Comparison of ENCODE assay signal across 1 cellular context in the genomic region with DNA sequence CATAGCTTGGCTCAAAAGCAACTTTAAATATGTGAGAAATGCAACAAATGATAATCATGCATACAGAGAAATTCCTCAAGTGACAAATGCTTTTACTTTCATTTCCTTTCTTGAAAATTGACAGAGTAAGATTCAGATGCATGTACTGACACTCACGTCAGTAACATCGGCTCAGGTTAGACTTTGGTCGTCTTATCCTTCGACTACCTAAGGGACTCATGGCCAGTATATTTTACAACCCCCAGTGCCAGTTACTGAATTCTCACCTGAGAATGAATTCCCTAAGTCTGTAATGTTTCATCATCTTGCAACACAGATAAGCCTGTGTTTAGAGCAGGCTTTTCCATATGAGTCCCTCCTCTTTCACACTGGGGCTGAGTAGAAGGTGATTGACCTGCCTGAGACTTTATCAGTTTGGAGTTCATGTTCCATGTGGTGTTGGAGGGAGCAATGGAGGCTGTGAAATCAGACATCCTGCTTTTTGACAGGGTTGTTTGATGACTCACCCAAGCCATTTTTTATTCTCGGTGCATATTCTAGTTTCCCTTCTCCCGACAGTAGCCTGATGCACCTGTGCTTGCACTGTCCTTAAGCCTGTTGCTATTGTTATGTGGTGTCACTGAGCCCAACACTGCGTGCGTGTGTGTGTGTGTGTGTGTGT.
TF ChIP-seq lines count a peak whose summit lies in the region.

No MANE protein-coding gene starts in this region.

TF ChIP-seq in HepG2, 621 proteins besides CTCF, POLR2A, EP300 and RAD21 (continued from another document):
- no peak for TF ChIP-seq ATM (IDR thresholded peaks at IDR 0.05; ENCODE audit: borderline replicate concordance)
- TF ChIP-seq, protein P1, sequence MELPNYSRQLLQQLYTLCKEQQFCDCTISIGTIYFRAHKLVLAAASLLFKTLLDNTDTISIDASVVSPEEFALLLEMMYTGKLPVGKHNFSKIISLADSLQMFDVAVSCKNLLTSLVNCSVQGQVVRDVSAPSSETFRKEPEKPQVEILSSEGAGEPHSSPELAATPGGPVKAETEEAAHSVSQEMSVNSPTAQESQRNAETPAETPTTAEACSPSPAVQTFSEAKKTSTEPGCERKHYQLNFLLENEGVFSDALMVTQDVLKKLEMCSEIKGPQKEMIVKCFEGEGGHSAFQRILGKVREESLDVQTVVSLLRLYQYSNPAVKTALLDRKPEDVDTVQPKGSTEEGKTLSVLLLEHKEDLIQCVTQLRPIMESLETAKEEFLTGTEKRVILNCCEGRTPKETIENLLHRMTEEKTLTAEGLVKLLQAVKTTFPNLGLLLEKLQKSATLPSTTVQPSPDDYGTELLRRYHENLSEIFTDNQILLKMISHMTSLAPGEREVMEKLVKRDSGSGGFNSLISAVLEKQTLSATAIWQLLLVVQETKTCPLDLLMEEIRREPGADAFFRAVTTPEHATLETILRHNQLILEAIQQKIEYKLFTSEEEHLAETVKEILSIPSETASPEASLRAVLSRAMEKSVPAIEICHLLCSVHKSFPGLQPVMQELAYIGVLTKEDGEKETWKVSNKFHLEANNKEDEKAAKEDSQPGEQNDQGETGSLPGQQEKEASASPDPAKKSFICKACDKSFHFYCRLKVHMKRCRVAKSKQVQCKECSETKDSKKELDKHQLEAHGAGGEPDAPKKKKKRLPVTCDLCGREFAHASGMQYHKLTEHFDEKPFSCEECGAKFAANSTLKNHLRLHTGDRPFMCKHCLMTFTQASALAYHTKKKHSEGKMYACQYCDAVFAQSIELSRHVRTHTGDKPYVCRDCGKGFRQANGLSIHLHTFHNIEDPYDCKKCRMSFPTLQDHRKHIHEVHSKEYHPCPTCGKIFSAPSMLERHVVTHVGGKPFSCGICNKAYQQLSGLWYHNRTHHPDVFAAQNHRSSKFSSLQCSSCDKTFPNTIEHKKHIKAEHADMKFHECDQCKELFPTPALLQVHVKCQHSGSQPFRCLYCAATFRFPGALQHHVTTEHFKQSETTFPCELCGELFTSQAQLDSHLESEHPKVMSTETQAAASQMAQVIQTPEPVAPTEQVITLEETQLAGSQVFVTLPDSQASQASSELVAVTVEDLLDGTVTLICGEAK (IDR thresholded peaks at IDR 0.05): no peak
- TF ChIP-seq, protein P1 (CRISPR knock-in tag; IDR thresholded peaks at IDR 0.05): no peak
- TF ChIP-seq ZNF619 (CRISPR knock-in tag; IDR thresholded peaks at IDR 0.05): no peak
- TF ChIP-seq NFATC3 (CRISPR knock-in tag; IDR thresholded peaks at IDR 0.05): no peak
- TF ChIP-seq MED13 (CRISPR knock-in tag; IDR thresholded peaks at IDR 0.05): no peak
- no peak for TF ChIP-seq ZSCAN25 (CRISPR knock-in tag; IDR thresholded peaks at IDR 0.05)
- TF ChIP-seq HNF4A (CRISPR knock-in tag; IDR thresholded peaks at IDR 0.05): 0 out of 2 replicates have a peak, but pooled peaks have one; percentile 15
- TF ChIP-seq ZNF274 (CRISPR knock-in tag; IDR thresholded peaks at IDR 0.05): no peak
- no peak for TF ChIP-seq ZNF367 (CRISPR knock-in tag; IDR thresholded peaks at IDR 0.05; ENCODE audit: borderline replicate concordance)
- no peak for TF ChIP-seq MAF1 (CRISPR knock-in tag; IDR thresholded peaks at IDR 0.05; ENCODE audit: borderline replicate concordance)
- TF ChIP-seq ZNF251 (CRISPR knock-in tag; IDR thresholded peaks at IDR 0.05): no peak
- TF ChIP-seq RARA (CRISPR knock-in tag; IDR thresholded peaks at IDR 0.05): no peak
- no peak for TF ChIP-seq HDAC2 (CRISPR knock-in tag; IDR thresholded peaks at IDR 0.05)
- TF ChIP-seq POGZ (CRISPR knock-in tag; IDR thresholded peaks at IDR 0.05): no peak
- TF ChIP-seq MAZ (IDR thresholded peaks at IDR 0.05; ENCODE audit: borderline replicate concordance, low read depth, low read length): no peak
- TF ChIP-seq MAZ (CRISPR knock-in tag; IDR thresholded peaks at IDR 0.05; ENCODE audit: low read depth): no peak
- TF ChIP-seq, protein P2, sequence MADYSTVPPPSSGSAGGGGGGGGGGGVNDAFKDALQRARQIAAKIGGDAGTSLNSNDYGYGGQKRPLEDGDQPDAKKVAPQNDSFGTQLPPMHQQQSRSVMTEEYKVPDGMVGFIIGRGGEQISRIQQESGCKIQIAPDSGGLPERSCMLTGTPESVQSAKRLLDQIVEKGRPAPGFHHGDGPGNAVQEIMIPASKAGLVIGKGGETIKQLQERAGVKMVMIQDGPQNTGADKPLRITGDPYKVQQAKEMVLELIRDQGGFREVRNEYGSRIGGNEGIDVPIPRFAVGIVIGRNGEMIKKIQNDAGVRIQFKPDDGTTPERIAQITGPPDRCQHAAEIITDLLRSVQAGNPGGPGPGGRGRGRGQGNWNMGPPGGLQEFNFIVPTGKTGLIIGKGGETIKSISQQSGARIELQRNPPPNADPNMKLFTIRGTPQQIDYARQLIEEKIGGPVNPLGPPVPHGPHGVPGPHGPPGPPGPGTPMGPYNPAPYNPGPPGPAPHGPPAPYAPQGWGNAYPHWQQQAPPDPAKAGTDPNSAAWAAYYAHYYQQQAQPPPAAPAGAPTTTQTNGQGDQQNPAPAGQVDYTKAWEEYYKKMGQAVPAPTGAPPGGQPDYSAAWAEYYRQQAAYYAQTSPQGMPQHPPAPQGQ (CRISPR knock-in tag; IDR thresholded peaks at IDR 0.05; ENCODE audit: borderline replicate concordance): no peak
- no peak for TF ChIP-seq SMC3 (IDR thresholded peaks at IDR 0.05; ENCODE audit: low read length)
- peak; percentile 51 for TF ChIP-seq CEBPG (CRISPR knock-in tag; IDR thresholded peaks at IDR 0.05)
- peak; percentile 77 for TF ChIP-seq FOSL2 (CRISPR knock-in tag; IDR thresholded peaks at IDR 0.05)
- TF ChIP-seq, protein P3, sequence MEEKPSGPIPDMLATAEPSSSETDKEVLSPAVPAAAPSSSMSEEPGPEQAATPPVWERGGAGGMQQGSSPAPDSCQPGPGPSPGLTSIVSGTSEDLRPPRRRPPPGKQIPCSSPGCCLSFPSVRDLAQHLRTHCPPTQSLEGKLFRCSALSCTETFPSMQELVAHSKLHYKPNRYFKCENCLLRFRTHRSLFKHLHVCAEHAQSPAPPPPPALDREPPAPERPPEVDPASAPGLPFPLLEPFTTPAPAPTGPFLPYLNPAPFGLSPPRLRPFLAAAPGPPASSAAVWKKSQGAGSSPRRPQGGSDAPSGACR (CRISPR knock-in tag; IDR thresholded peaks at IDR 0.05): no peak
- TF ChIP-seq KAT2B (IDR thresholded peaks at IDR 0.05; ENCODE audit: borderline replicate concordance, low read depth, low read length): no peak
- no peak for TF ChIP-seq TCF7L2 (IDR thresholded peaks at IDR 0.05; ENCODE audit: low read depth, low read length)
- no peak for TF ChIP-seq MATR3 (CRISPR knock-in tag; IDR thresholded peaks at IDR 0.05)
- TF ChIP-seq, protein P4, sequence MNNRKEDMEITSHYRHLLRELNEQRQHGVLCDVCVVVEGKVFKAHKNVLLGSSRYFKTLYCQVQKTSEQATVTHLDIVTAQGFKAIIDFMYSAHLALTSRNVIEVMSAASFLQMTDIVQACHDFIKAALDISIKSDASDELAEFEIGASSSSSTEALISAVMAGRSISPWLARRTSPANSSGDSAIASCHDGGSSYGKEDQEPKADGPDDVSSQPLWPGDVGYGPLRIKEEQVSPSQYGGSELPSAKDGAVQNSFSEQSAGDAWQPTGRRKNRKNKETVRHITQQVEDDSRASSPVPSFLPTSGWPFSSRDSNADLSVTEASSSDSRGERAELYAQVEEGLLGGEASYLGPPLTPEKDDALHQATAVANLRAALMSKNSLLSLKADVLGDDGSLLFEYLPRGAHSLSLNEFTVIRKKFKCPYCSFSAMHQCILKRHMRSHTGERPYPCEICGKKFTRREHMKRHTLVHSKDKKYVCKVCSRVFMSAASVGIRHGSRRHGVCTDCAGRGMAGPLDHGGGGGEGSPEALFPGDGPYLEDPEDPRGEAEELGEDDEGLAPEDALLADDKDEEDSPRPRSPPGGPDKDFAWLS (CRISPR knock-in tag; IDR thresholded peaks at IDR 0.05; ENCODE audit: borderline replicate concordance): no peak
- no peak for TF ChIP-seq FOXK1 (CRISPR knock-in tag; IDR thresholded peaks at IDR 0.05; ENCODE audit: borderline replicate concordance, low read depth)
